8 cellular contexts compared by ENCODE assay signal in the genomic region with DNA sequence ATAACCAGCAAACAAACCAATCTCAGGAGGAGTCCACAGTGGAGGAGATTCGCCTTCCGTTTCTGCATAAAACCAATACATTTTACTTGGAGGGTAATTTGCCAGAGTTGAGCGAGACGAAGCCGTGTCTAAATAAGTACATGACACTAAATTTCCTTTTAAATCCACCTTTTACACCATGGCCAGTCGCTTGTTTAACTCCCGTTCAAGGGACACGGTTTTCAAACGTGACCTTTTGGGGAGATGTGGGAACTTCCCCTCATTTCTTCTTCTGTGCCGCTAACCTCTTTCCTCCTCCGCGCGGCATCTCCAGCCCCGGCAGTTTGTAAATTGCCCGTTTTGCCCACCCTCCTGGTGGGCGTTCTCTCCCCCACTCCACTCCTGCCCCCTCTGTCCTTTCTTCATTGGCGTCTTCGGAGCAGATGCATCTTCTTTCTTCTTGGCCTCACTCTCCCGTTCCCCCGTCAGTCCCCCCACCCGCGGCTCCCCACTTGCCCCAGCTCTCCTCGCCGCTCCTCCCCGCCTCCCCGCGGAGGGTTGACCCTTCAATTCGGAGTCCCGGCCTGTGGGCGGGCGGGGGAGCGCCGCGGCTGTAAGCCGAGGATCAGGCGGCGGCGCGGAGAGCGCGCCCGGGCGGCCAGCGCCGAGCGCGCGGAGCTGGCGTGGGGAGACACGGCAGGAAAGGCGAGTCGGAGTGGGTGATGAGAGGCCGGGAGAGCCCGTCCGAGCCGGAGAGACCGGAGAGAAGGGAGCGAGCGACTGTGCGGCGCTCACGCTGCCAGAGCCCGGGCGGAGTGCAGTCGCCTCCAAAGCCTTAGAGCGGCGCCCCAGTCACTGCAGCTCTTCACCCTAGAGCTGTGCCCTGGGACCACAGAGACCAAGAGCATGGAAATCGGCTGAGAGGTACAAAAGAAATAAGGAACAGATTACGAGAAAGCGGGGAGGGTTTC. TPM values are rescaled to one million over a fixed set of nuclear protein-coding genes. Genes with fewer than 3 reads are reported as not detected.
DNase-seq lines count a peak whose midpoint lies in the region; ATAC-seq and TF ChIP-seq lines count a peak whose summit lies in the region.

NLGN1 (plus strand) TSS at position 584 of the 950 bp plus-strand sequence.

- peaks cover 35% of the 10 kb centered on the region for H3K4me1 ChIP-seq in body of pancreas

- POLR2A ChIA-PET in GM10248 (lab: Yijun Ruan, JAX), result no interaction called here

- H3K27ac ChIP-seq in 22Rv1 (peak within 1 kb of the TSS; percentile 97), body of pancreas (peak within 1 kb of the TSS in 3 of 4 donors; percentile 1 to 49 (median 21))

- no peak within 1 kb of the TSS for H3K4me3 Mint-ChIP-seq in stimulated activated memory B cell treated with anti-CD40 and anti-IgM and Interleukin-4, amounts not matched to agents 10 μg/mL and 1 μg/mL and 100 μg/mL, for 72 hours

- peak in 2 of 3 donors; percentile 26 to 32 for TF ChIP-seq POLR2A in body of pancreas (IDR thresholded peaks at IDR 0.05)

- H3K9me3 Mint-ChIP-seq in stimulated activated memory B cell treated with anti-CD40 and anti-IgM and Interleukin-4, amounts not matched to agents 10 μg/mL and 1 μg/mL and 100 μg/mL, for 72 hours, result no peaks in the 10 kb centered on the region

- CTCF ChIA-PET in GM10248 (lab: Yijun Ruan, JAX), result no interaction called here

- DNase-seq in GM10248 (ENCODE audit: extremely low spot score), result peak; percentile 14
- peak; percentile 59 for DNase-seq in NCI-H524 treated with DMSO at 0.1 percent for 48 hours (lab: John Stamatoyannopoulos, UW)
- peak; percentile 33 to 66 (median 57) for DNase-seq in body of pancreas
- DNase-seq in hippocampal formation (lab: John Stamatoyannopoulos, UW), result peak; percentile 74 to 80
- DNase-seq in pons (ENCODE audit: low spot score), result peak; percentile 73
- DNase-seq in SIG-M5 treated with dmso at 0.1 percent for 504 hours (lab: John Stamatoyannopoulos, UW; ENCODE audit: unreplicated experiment), result no peak

- WGBS in body of pancreas, 2 donors, result 1 to 2% methylated on average over 50 to 70 of the region's 70 CpGs

- H3K4me3 ChIP-seq in body of pancreas, result peak within 1 kb of the TSS in 1 of 2 donors; percentile 42

- no peaks in the 10 kb centered on the region for H3K36me3 Mint-ChIP-seq in stimulated activated memory B cell treated with anti-CD40 and anti-IgM and Interleukin-4, amounts not matched to agents 10 μg/mL and 1 μg/mL and 100 μg/mL, for 72 hours

- ATAC-seq in body of pancreas, result peak; percentile 45
- no peak for ATAC-seq in stimulated activated memory B cell treated with anti-CD40 and anti-IgM and Interleukin-4, amounts not matched to agents 10 μg/mL and 1 μg/mL and 100 μg/mL, for 72 hours

- H3K36me3 ChIP-seq in body of pancreas (replicated peaks in 1 of 2; ENCODE audit: insufficient read depth in 1 of 2, low read depth in 2 of 2), result no peaks in the 10 kb centered on the region

- intact Hi-C loops in body of pancreas (cut with DNase I), result no loop called here

- no peak within 1 kb of the TSS for H3K27ac Mint-ChIP-seq in stimulated activated memory B cell treated with anti-CD40 and anti-IgM and Interleukin-4, amounts not matched to agents 10 μg/mL and 1 μg/mL and 100 μg/mL, for 72 hours

- peaks cover 29% of the 10 kb centered on the region for H3K4me1 Mint-ChIP-seq in stimulated activated memory B cell treated with anti-CD40 and anti-IgM and Interleukin-4, amounts not matched to agents 10 μg/mL and 1 μg/mL and 100 μg/mL, for 72 hours

- peaks cover 41% of the 10 kb centered on the region for H3K27me3 Mint-ChIP-seq in stimulated activated memory B cell treated with anti-CD40 and anti-IgM and Interleukin-4, amounts not matched to agents 10 μg/mL and 1 μg/mL and 100 μg/mL, for 72 hours

- TF ChIP-seq CTCF in 22Rv1 (IDR thresholded peaks at IDR 0.05), result peak; percentile 51
- no peak for TF ChIP-seq CTCF in GM10248 (IDR thresholded peaks at IDR 0.05; ENCODE audit: control extremely low read depth, extremely low read depth, low read depth, missing control alignments)
- peak in 1 of 7 experiments; percentile 9 for TF ChIP-seq CTCF in body of pancreas (IDR thresholded peaks at IDR 0.05)

- H3K9me3 ChIP-seq in body of pancreas, result no peaks in the 10 kb centered on the region

- H3K27me3 ChIP-seq in body of pancreas, result no peaks in the 10 kb centered on the region

RNA-seq across cellular contexts. Expression of gene NLGN1, which starts in this region (rescaled TPM):
- total RNA-seq in body of pancreas, result 1 to 10 TPM in 1 of 2 donors, under 1 TPM in 1; 0.52 to 1.3 TPM
